Comparison of ENCODE assay signal across 10 cellular contexts in the genomic region with DNA sequence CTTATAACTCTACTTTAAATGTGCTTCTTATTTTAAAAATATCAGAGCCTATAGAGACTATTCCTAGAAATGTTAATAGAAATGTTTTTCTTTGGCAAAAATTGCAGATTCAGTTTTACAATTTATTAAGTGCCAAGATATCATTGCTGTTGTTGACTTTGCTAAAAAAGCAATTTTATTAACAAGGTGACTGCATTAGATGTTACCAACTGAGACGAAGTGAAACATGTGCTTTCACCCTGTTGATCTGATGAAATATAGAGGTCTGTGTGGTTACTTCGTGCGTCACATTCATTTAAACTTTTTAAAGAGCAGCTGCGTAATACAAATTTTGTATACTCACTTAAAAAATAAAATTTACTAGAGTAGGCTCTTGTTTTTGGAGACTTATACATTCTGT.
DNase-seq lines count a peak whose midpoint lies in the region; ATAC-seq and TF ChIP-seq lines count a peak whose summit lies in the region.
"Had no signal": no experiment of that assay in that cellular context is flagged by ENCODE, and none has a peak within 500 bp of the region (broad histone marks: within the 10 kb centered on the region; RNA-seq: fewer than 3 reads in every experiment).

No MANE protein-coding gene starts in this region.

- H3K36me3 ChIP-seq in breast epithelium (no peaks in the 10 kb centered on the region), upper lobe of left lung (no peaks in the 10 kb centered on the region)
- H3K36me3 ChIP-seq: Peyer's patch had no signal

- peak in 1 of 2 donors; percentile 54 for ATAC-seq in upper lobe of left lung (ENCODE audit: low FRiP score in 2 of 2)
- no peak for ATAC-seq in HG03108 (IDR thresholded peaks at IDR 0.05; ENCODE audit: unreplicated experiment)
- ATAC-seq in effector memory CD8-positive, alpha-beta T cell (replicated peaks) = no peak

- H3K4me3 ChIP-seq in breast epithelium = peak overlapping the region; percentile 40 to 46 (median 41)
- H3K4me3 ChIP-seq in upper lobe of left lung = peak overlapping the region in 3 of 4 donors; percentile 26 to 43 (median 37)

- H3K27me3 Mint-ChIP-seq in activated naive CD4-positive, alpha-beta T cell treated with anti-CD3 and anti-CD28 coated beads, Interleukin-2, amount 10 ng/mL, durations not matched to agents 7 days and 5 days = peaks cover 9% of the 10 kb centered on the region
- H3K27me3 Mint-ChIP-seq in effector memory CD8-positive, alpha-beta T cell = no peaks in the 10 kb centered on the region

- 24 to 43% methylated on average over 4 of the region's 4 CpGs for WGBS in upper lobe of left lung, 2 donors

- intact Hi-C loops in breast epithelium (cut with DNase I; ENCODE audit: low total_unique reads) = no loop called here

- no peaks in the 10 kb centered on the region for H3K36me3 Mint-ChIP-seq in activated naive CD4-positive, alpha-beta T cell treated with anti-CD3 and anti-CD28 coated beads, Interleukin-2, amount 10 ng/mL, durations not matched to agents 7 days and 5 days
- no peaks in the 10 kb centered on the region for H3K36me3 Mint-ChIP-seq in effector memory CD8-positive, alpha-beta T cell (ENCODE audit: insufficient read depth)

- TF ChIP-seq CTCF in breast epithelium (IDR thresholded peaks at IDR 0.05) (no peak), upper lobe of left lung (IDR thresholded peaks at IDR 0.05) (no peak)

- H3K27ac Mint-ChIP-seq in activated naive CD4-positive, alpha-beta T cell treated with anti-CD3 and anti-CD28 coated beads, Interleukin-2, amount 10 ng/mL, durations not matched to agents 7 days and 5 days = peak overlapping the region; percentile 76
- H3K27ac Mint-ChIP-seq in effector memory CD8-positive, alpha-beta T cell = no peak overlapping the region

- H3K27me3 ChIP-seq in breast epithelium = no peaks in the 10 kb centered on the region
- no peaks in the 10 kb centered on the region for H3K27me3 ChIP-seq in upper lobe of left lung
- H3K27me3 ChIP-seq: Peyer's patch had no signal

- H3K9me3 ChIP-seq in breast epithelium = no peaks in the 10 kb centered on the region
- no peaks in the 10 kb centered on the region for H3K9me3 ChIP-seq in upper lobe of left lung
- H3K9me3 ChIP-seq: Peyer's patch had no signal

- H3K4me3 Mint-ChIP-seq in activated naive CD4-positive, alpha-beta T cell treated with anti-CD3 and anti-CD28 coated beads, Interleukin-2, amount 10 ng/mL, durations not matched to agents 7 days and 5 days = peak overlapping the region; percentile 60
- H3K4me3 Mint-ChIP-seq in effector memory CD8-positive, alpha-beta T cell = no peak overlapping the region

- peaks cover 12% of the 10 kb centered on the region for H3K4me1 Mint-ChIP-seq in activated naive CD4-positive, alpha-beta T cell treated with anti-CD3 and anti-CD28 coated beads, Interleukin-2, amount 10 ng/mL, durations not matched to agents 7 days and 5 days
- H3K4me1 Mint-ChIP-seq in effector memory CD8-positive, alpha-beta T cell (ENCODE audit: low read depth in 2 of 2) = no peaks in the 10 kb centered on the region

- CTCF ChIA-PET in activated naive CD4-positive, alpha-beta T cell treated with anti-CD3 and anti-CD28 coated beads, Interleukin-2, amount 10 ng/mL, durations not matched to agents 7 days and 5 days (lab: Charles Lee) = interaction anchor here (0.8 kb wide), 1 partner anchor 10 kb away, joined by 3 read pairs; no protein-coding TSS in a partner anchor

- H3K9me3 Mint-ChIP-seq in activated naive CD4-positive, alpha-beta T cell treated with anti-CD3 and anti-CD28 coated beads, Interleukin-2, amount 10 ng/mL, durations not matched to agents 7 days and 5 days = no peaks in the 10 kb centered on the region
- H3K9me3 Mint-ChIP-seq in effector memory CD8-positive, alpha-beta T cell = peaks cover 0 to 14% of the 10 kb centered on the region in 2 donors

- TF ChIP-seq POLR2A in breast epithelium (IDR thresholded peaks at IDR 0.05) = no peak
- TF ChIP-seq POLR2A in upper lobe of left lung (IDR thresholded peaks at IDR 0.05) = no peak

- DNase-seq in activated naive CD4-positive, alpha-beta T cell treated with anti-CD3 and anti-CD28 coated beads, Interleukin-2, amount 10 ng/mL, durations not matched to agents 7 days and 5 days = no peak
- no peak for DNase-seq in activated naive CD4-positive, alpha-beta T cell treated with Interleukin-2 at 50 U/mL for 16 hours
- DNase-seq in breast epithelium (ENCODE audit: low spot score in 2 of 2) (no peak), lung microvascular endothelial cell (ENCODE audit: low read depth in 2 of 2) (peak; percentile 49 to 57), upper lobe of left lung (no peak), NCI-H2196 (lab: John Stamatoyannopoulos, UW; ENCODE audit: unreplicated experiment) (no peak)
- DNase-seq in effector memory CD8-positive, alpha-beta T cell = no peak
- DNase-seq: cortex of kidney, Peyer's patch had no signal

- no peak for TF ChIP-seq EP300 in upper lobe of left lung (IDR thresholded peaks at IDR 0.05)

- H3K4me1 ChIP-seq in breast epithelium = no peaks in the 10 kb centered on the region
- no peaks in the 10 kb centered on the region for H3K4me1 ChIP-seq in upper lobe of left lung
- H3K4me1 ChIP-seq: Peyer's patch had no signal

- peak overlapping the region; percentile 22 to 81 for H3K27ac ChIP-seq in breast epithelium
- H3K27ac ChIP-seq in upper lobe of left lung = peak overlapping the region; percentile 52 to 78 (median 64)

Comparison
In these comparisons a context has a peak if more than half of its experiments do, and no peak if none do; other contexts are left out.
1. DNase-seq: peak in lung microvascular endothelial cell (2 of 2); none in activated naive CD4-positive, alpha-beta T cell treated with anti-CD3 and anti-CD28 coated beads, Interleukin-2, amount 10 ng/mL, durations not matched to agents 7 days and 5 days (single experiment), activated naive CD4-positive, alpha-beta T cell treated with Interleukin-2 at 50 U/mL for 16 hours (single experiment), breast epithelium (0 of 2), upper lobe of left lung (0 of 2), NCI-H2196 (single experiment) and effector memory CD8-positive, alpha-beta T cell (0 of 3).